In genomic region chr5:170849374-170849773, GRCh38 we compare ENCODE assay signal across 3 cellular contexts.
TF ChIP-seq lines count a peak whose summit lies in the region.

No MANE protein-coding gene starts in this region.

TF ChIP-seq in SK-N-SH treated with all-trans-retinoic acid at 6 μM for 48 hours, 23 proteins besides CTCF, POLR2A, EP300 and RAD21 (continued from another document and continues in another):
- TF ChIP-seq TSHZ2 (CRISPR knock-in tag; IDR thresholded peaks at IDR 0.05) (no peak), PATZ1 (CRISPR knock-in tag; IDR thresholded peaks at IDR 0.05; ENCODE audit: borderline replicate concordance) (no peak), POU6F1 (CRISPR knock-in tag; IDR thresholded peaks at IDR 0.05; ENCODE audit: borderline replicate concordance, low read depth) (no peak), CREB5 (CRISPR knock-in tag; IDR thresholded peaks at IDR 0.05; ENCODE audit: low read depth) (no peak), ZFP30 (CRISPR knock-in tag; IDR thresholded peaks at IDR 0.05) (no peak), CSDC2 (CRISPR knock-in tag; IDR thresholded peaks at IDR 0.05) (no peak)

TF ChIP-seq in SK-N-SH, 30 proteins besides CTCF, POLR2A, EP300 and RAD21 (continued from another document):
- TF ChIP-seq REST (IDR thresholded peaks at IDR 0.05; ENCODE audit: low read depth, low read length) (no peak), NFIC (IDR thresholded peaks at IDR 0.05; ENCODE audit: borderline replicate concordance) (no peak)
TF ChIP-seq in SK-N-SH: peak in this region for 0.

TF ChIP-seq in WTC11, 78 proteins besides CTCF, POLR2A, EP300 and RAD21 (continued from another document):
- TF ChIP-seq ZNF425 (CRISPR knock-in tag; conservative IDR thresholded peaks at IDR 0.05) (no peak), ESRRA (CRISPR knock-in tag; IDR thresholded peaks at IDR 0.05; ENCODE audit: borderline replicate concordance) (no peak), AR (CRISPR knock-in tag; IDR thresholded peaks at IDR 0.05) (no peak), MLX (CRISPR knock-in tag; IDR thresholded peaks at IDR 0.05) (no peak), NR1H2 (CRISPR knock-in tag; IDR thresholded peaks at IDR 0.05) (no peak), ZBTB43 (CRISPR knock-in tag; IDR thresholded peaks at IDR 0.05) (no peak), SP1 (CRISPR knock-in tag; conservative IDR thresholded peaks at IDR 0.05) (no peak), E2F4 (CRISPR knock-in tag; IDR thresholded peaks at IDR 0.05; ENCODE audit: borderline replicate concordance, low read depth) (no peak), ZNF121 (CRISPR knock-in tag; IDR thresholded peaks at IDR 0.05) (no peak), USF1 (CRISPR knock-in tag; IDR thresholded peaks at IDR 0.05) (no peak), GTF2I (CRISPR knock-in tag; conservative IDR thresholded peaks at IDR 0.05) (no peak)
TF ChIP-seq in WTC11: peak in this region for 0.
